ENCODE assay signal across 1 cellular context in genomic region chr6:19852090-19852457, GRCh38.
TF ChIP-seq lines count a peak whose summit lies in the region.

No MANE protein-coding gene starts in this region.

TF ChIP-seq in HEK293, 187 proteins besides CTCF, POLR2A, EP300 and RAD21 (continued from another document):
- TF ChIP-seq ZNF623 (tag by site-specific recombination; IDR thresholded peaks at IDR 0.05) (no peak), ZNF530 (tag by site-specific recombination; IDR thresholded peaks at IDR 0.05; ENCODE audit: low read depth) (no peak)
